Comparison of ENCODE assay signal across 2 cellular contexts in the genomic region with DNA sequence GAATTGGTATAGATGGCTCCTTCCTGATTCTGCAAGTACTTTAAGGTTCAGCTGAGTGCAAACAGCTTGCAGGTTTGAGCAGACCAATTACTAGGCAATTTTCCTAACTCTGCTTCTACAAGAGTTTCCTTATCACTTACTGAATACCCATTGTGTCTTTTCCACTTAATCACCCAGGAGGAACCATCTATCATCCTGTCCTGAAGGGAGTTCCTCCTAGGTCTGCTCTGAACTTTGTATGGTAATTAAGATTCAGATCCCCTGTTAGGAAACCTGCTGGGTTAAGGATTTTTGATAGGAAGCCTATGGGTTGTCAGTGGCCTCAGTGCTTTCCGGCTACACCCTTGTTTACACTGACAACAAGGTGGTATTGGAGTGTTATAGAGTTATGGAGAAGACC. TPM values are rescaled to one million over a fixed set of nuclear protein-coding genes. Genes with fewer than 3 reads are reported as not detected.
"Had no signal": no experiment of that assay in that cellular context is flagged by ENCODE, and none has a peak within 500 bp of the region (broad histone marks: within the 10 kb centered on the region; RNA-seq: fewer than 3 reads in every experiment).

No MANE protein-coding gene starts in this region.

RNA-seq across cellular contexts. Expression of gene ZKSCAN7, which starts 10.2 kb away (rescaled TPM):
- total RNA-seq: HT-29 had no signal

RNA-seq across cellular contexts. Expression of gene ZNF660, which starts 40.0 kb away (rescaled TPM):
- total RNA-seq: HT-29 had no signal
- polyA plus RNA-seq: IgD-negative memory B cell had no signal
